Comparison of ENCODE assay signal across 11 cellular contexts in the genomic region with DNA sequence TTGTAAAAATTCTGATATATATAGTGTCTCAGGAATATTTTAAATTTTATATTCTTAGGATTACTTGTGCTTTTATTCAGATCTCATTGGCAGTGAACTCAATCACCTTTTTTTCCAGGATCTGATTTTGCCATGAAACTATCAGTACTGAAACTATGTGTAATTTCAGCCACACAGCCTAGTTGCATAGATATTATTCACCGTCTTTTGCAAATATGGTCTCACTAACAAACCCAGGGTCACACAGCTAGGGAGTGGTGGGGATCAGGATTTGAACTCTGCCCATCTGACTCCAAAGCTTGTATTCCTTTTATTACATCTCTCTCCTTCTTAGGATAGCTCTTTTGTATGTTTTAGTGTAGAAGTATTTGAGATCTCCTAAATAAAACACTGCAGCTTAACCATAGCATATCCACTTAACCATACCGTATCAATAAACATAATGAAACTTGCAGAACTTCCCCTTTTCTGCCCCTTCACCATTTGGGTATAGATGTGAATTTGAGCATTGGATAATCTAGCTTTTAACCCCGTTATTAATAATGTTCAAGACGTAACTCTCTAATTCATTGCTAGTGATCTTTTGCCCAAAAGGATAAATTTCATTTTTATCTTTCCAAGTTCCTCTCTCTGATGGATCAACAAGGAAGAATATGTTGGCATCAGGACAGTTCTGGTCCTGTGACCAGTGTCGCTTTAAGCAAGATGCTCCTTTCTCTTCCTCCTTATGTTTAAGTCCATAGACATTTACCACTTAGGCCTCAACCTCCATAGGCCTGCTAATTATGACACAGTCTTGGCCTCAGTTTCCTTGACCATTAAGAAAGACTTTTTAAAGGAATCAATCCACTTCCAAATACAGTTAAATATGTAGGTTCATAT.
DNase-seq lines count a peak whose midpoint lies in the region; ATAC-seq and TF ChIP-seq lines count a peak whose summit lies in the region.
"Had no signal": no experiment of that assay in that cellular context is flagged by ENCODE, and none has a peak within 500 bp of the region (broad histone marks: within the 10 kb centered on the region; RNA-seq: fewer than 3 reads in every experiment).

No MANE protein-coding gene starts in this region.

- H3K4me1 ChIP-seq in SJCRH30 (no peaks in the 10 kb centered on the region), testis (no peaks in the 10 kb centered on the region), neural progenitor cell (peaks cover 24% of the 10 kb centered on the region)

- H3K4me1 Mint-ChIP-seq in dendritic cell treated with granulocyte-macrophage colony-stimulating factor and Interleukin-4, amounts not matched to agents 40 ng/mL and 50 ng/mL, for 4 days (ENCODE audit: low read depth): peaks cover 47% of the 10 kb centered on the region
- H3K4me1 Mint-ChIP-seq in neural progenitor cell: peaks cover 33% of the 10 kb centered on the region

- H2AFZ ChIP-seq in neural progenitor cell (replicated peaks): no peak overlapping the region

- peak overlapping the region; percentile 26; the same call in 1 of the 2 replicates for H3K4me3 ChIP-seq in GM12864 (ENCODE audit: low read depth, low read length)
- H3K4me3 ChIP-seq in SJCRH30: no peak overlapping the region
- H3K4me3 ChIP-seq in testis: no peak overlapping the region
- no peak overlapping the region for H3K4me3 ChIP-seq in neural progenitor cell

- no peak overlapping the region for H3K4me3 Mint-ChIP-seq in dendritic cell treated with granulocyte-macrophage colony-stimulating factor and Interleukin-4, amounts not matched to agents 40 ng/mL and 50 ng/mL, for 4 days
- no peak overlapping the region for H3K4me3 Mint-ChIP-seq in neural progenitor cell
- H3K4me3 Mint-ChIP-seq: activated naive CD8-positive, alpha-beta T cell treated with anti-CD3 and anti-CD28 coated beads, Interleukin-2, amount 10 ng/mL, durations not matched to agents 7 days and 5 days; naive thymus-derived CD8-positive, alpha-beta T cell had no signal

- no peaks in the 10 kb centered on the region for H3K9me3 Mint-ChIP-seq in dendritic cell treated with granulocyte-macrophage colony-stimulating factor and Interleukin-4, amounts not matched to agents 40 ng/mL and 50 ng/mL, for 4 days
- H3K9me3 Mint-ChIP-seq in neural progenitor cell: peaks cover 2% of the 10 kb centered on the region
- H3K9me3 Mint-ChIP-seq: activated naive CD8-positive, alpha-beta T cell treated with anti-CD3 and anti-CD28 coated beads, Interleukin-2, amount 10 ng/mL, durations not matched to agents 7 days and 5 days; naive thymus-derived CD8-positive, alpha-beta T cell had no signal

- peaks cover 11% of the 10 kb centered on the region for H3F3A ChIP-seq in neural progenitor cell (ENCODE audit: low read depth)

- peaks cover 95% of the 10 kb centered on the region for H3K79me2 ChIP-seq in neural progenitor cell (ENCODE audit: low read depth)

- H3K4me2 ChIP-seq in neural progenitor cell: no peak overlapping the region

- WGBS in testis, 2 donors: 68 to 77% methylated on average over 5 of the region's 5 CpGs

- H3K36me3 Mint-ChIP-seq in dendritic cell treated with granulocyte-macrophage colony-stimulating factor and Interleukin-4, amounts not matched to agents 40 ng/mL and 50 ng/mL, for 4 days (ENCODE audit: low read depth): no peaks in the 10 kb centered on the region
- no peaks in the 10 kb centered on the region for H3K36me3 Mint-ChIP-seq in neural progenitor cell
- H3K36me3 Mint-ChIP-seq: activated naive CD8-positive, alpha-beta T cell treated with anti-CD3 and anti-CD28 coated beads, Interleukin-2, amount 10 ng/mL, durations not matched to agents 7 days and 5 days; naive thymus-derived CD8-positive, alpha-beta T cell had no signal

- H3K27ac ChIP-seq in SJCRH30 (no peak overlapping the region), testis (no peak overlapping the region), neural progenitor cell (no peak overlapping the region)

- no peaks in the 10 kb centered on the region for H3K36me3 ChIP-seq in SJCRH30
- no peaks in the 10 kb centered on the region for H3K36me3 ChIP-seq in testis (ENCODE audit: low read depth, missing control alignments)
- no peaks in the 10 kb centered on the region for H3K36me3 ChIP-seq in neural progenitor cell

- peak overlapping the region; percentile 77 for H3K27ac Mint-ChIP-seq in dendritic cell treated with granulocyte-macrophage colony-stimulating factor and Interleukin-4, amounts not matched to agents 40 ng/mL and 50 ng/mL, for 4 days
- no peak overlapping the region for H3K27ac Mint-ChIP-seq in neural progenitor cell
- H3K27ac Mint-ChIP-seq: activated naive CD8-positive, alpha-beta T cell treated with anti-CD3 and anti-CD28 coated beads, Interleukin-2, amount 10 ng/mL, durations not matched to agents 7 days and 5 days; naive thymus-derived CD8-positive, alpha-beta T cell had no signal

- no peak for TF ChIP-seq POLR2A in testis (IDR thresholded peaks at IDR 0.05)

- H4K20me1 ChIP-seq in neural progenitor cell (ENCODE audit: low read depth): peaks cover 50% of the 10 kb centered on the region

- TF ChIP-seq CTCF in GM12864 (IDR thresholded peaks at IDR 0.05; ENCODE audit: low read depth, low read length, missing control alignments): no peak
- no peak for TF ChIP-seq CTCF in testis (IDR thresholded peaks at IDR 0.05)
- no peak for TF ChIP-seq CTCF in neural progenitor cell (IDR thresholded peaks at IDR 0.05)

- no peak overlapping the region for H3K9ac ChIP-seq in neural progenitor cell

- intact Hi-C loops in dendritic cell treated with granulocyte-macrophage colony-stimulating factor and Interleukin-4, amounts not matched to agents 40 ng/mL and 50 ng/mL, for 4 days (cut with micrococcal nuclease): loop anchor here (2.0 to 10.0 kb wide), 2 partner anchors 283 to 455 kb away; a partner anchor contains a TSS
- intact Hi-C loops in testis (cut with DNase I; ENCODE audit: low total_unique reads): no loop called here

- DNase-seq in GM12864 (ENCODE audit: low read depth): no peak
- DNase-seq in SJCRH30: no peak
- DNase-seq in NCI-H146 treated with DMSO at 0.1 percent for 48 hours (lab: John Stamatoyannopoulos, UW; ENCODE audit: unreplicated experiment): no peak
- no peak for DNase-seq in testis
- DNase-seq in neural progenitor cell (ENCODE audit: low spot score): no peak
- DNase-seq: activated naive CD8-positive, alpha-beta T cell treated with anti-CD3 and anti-CD28 coated beads, Interleukin-2, amount 10 ng/mL, durations not matched to agents 7 days and 5 days; Calu3; naive thymus-derived CD8-positive, alpha-beta T cell had no signal

- H3K27me3 Mint-ChIP-seq in dendritic cell treated with granulocyte-macrophage colony-stimulating factor and Interleukin-4, amounts not matched to agents 40 ng/mL and 50 ng/mL, for 4 days: no peaks in the 10 kb centered on the region
- H3K27me3 Mint-ChIP-seq in neural progenitor cell (ENCODE audit: insufficient read depth, low read depth): no peaks in the 10 kb centered on the region

- ATAC-seq in GM19468 (IDR thresholded peaks at IDR 0.05; ENCODE audit: extremely low read depth, unreplicated experiment): peak; percentile 54
- ATAC-seq in HG03342 (IDR thresholded peaks at IDR 0.05; ENCODE audit: unreplicated experiment): peak; percentile 48
- ATAC-seq: naive thymus-derived CD8-positive, alpha-beta T cell had no signal

- H3K27me3 ChIP-seq in SJCRH30: no peaks in the 10 kb centered on the region
- H3K27me3 ChIP-seq in testis: no peaks in the 10 kb centered on the region
- H3K27me3 ChIP-seq in neural progenitor cell: no peaks in the 10 kb centered on the region

- H3K9me3 ChIP-seq in SJCRH30 (replicated peaks) (no peaks in the 10 kb centered on the region), testis (no peaks in the 10 kb centered on the region), neural progenitor cell (ENCODE audit: low read depth) (no peaks in the 10 kb centered on the region)
